In genomic region chr16:88408561-88408960, GRCh38 we compare ENCODE assay signal across 1 cellular context.
TF ChIP-seq lines count a peak whose summit lies in the region.

No MANE protein-coding gene starts in this region.

TF ChIP-seq in IMR-90, 13 proteins besides CTCF, POLR2A, EP300 and RAD21 (continued from another document):
- no peak for TF ChIP-seq RCOR1 (IDR thresholded peaks at IDR 0.05; ENCODE audit: insufficient replicate concordance, low read length)
TF ChIP-seq in IMR-90: peak in this region for 0.
